ENCODE assay signal across 1 cellular context in the genomic region with DNA sequence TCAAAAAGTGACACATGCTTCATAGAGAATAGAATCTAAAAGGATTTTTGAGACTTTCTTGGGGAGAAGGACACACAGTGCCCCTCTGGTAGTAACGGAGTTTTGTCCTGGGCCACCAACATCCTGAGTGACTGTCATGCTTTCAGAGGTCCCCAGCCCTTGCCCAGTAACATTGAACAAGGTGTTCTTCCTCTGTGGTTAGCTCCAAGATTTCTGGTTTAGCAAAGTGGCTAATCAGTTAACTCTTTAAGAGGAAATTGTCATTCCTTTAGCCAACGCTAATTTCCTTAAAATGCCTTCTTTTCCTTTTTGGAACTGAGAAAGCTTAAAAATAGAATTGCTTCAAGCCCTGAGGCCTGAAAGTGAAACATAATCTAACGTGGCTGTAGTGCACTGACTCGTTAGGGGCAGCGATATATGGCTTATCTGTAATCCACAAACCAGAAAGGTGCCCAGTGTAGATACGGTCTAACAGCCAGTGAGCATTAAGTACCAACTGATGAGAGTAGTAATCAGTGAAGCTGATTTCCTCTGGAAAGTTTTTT.
A peak's percentile ranks its signal among the peaks of the same experiment; 100 is the strongest.
TF ChIP-seq lines count a peak whose summit lies in the region.

No MANE protein-coding gene starts in this region.

TF ChIP-seq in GM12878, 131 proteins besides CTCF, POLR2A, EP300 and RAD21 (continued from another document and continues in another):
- TF ChIP-seq, protein P1, sequence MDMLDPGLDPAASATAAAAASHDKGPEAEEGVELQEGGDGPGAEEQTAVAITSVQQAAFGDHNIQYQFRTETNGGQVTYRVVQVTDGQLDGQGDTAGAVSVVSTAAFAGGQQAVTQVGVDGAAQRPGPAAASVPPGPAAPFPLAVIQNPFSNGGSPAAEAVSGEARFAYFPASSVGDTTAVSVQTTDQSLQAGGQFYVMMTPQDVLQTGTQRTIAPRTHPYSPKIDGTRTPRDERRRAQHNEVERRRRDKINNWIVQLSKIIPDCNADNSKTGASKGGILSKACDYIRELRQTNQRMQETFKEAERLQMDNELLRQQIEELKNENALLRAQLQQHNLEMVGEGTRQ (IDR thresholded peaks at IDR 0.05; ENCODE audit: borderline replicate concordance, low read depth, low read length): no peak
- TF ChIP-seq MEF2A (IDR thresholded peaks at IDR 0.05; ENCODE audit: insufficient read depth, low read depth, low read length) (peak; percentile 86), ZNF207 (IDR thresholded peaks at IDR 0.05; ENCODE audit: borderline replicate concordance) (no peak), ETV6 (conservative IDR thresholded peaks at IDR 0.05 in 1 of 2, IDR thresholded peaks at IDR 0.05 in 1 of 2; ENCODE audit: borderline replicate concordance in 1 of 2, low read depth in 1 of 2) (0 out of 4 replicates have a peak, but pooled peaks of 1 of the 2 experiments have one; percentile 67), SMC3 (IDR thresholded peaks at IDR 0.05; ENCODE audit: borderline replicate concordance, low read length) (0 out of 2 replicates have a peak, but pooled peaks have one; percentile 19), BHLHE40 (IDR thresholded peaks at IDR 0.05; ENCODE audit: borderline replicate concordance in 1 of 2, low read depth in 2 of 2, low read length in 1 of 2) (0 out of 4 replicates have a peak, but pooled peaks of 1 of the 2 experiments have one; percentile 37), NR2F1 (conservative IDR thresholded peaks at IDR 0.05) (no peak), FOXK2 (IDR thresholded peaks at IDR 0.05) (no peak), RAD51 (IDR thresholded peaks at IDR 0.05) (no peak), TARDBP (IDR thresholded peaks at IDR 0.05; ENCODE audit: borderline replicate concordance) (no peak), HDAC2 (IDR thresholded peaks at IDR 0.05) (no peak), HDAC6 (IDR thresholded peaks at IDR 0.05; ENCODE audit: unreplicated experiment) (no peak), POU2F2 (IDR thresholded peaks at IDR 0.05; ENCODE audit: borderline replicate concordance, low read depth, low read length) (no peak), MEF2B (IDR thresholded peaks at IDR 0.05; ENCODE audit: partially characterized antibody, poor library complexity, severe bottlenecking) (peak; percentile 54), ASH2L (IDR thresholded peaks at IDR 0.05; ENCODE audit: borderline replicate concordance, low read depth) (peak; percentile 92; the same call in 1 of the 2 replicates), CEBPB (IDR thresholded peaks at IDR 0.05; ENCODE audit: borderline replicate concordance in 1 of 2, low read depth in 2 of 2, low read length in 2 of 2) (no peak), TCF3 (IDR thresholded peaks at IDR 0.05; ENCODE audit: borderline replicate concordance, insufficient read depth, low read depth, low read length) (no peak), RELA (IDR thresholded peaks at IDR 0.05; ENCODE audit: borderline replicate concordance, partially characterized antibody) (no peak), KAT2A (conservative IDR thresholded peaks at IDR 0.05; ENCODE audit: control insufficient read depth, low read depth, low read length) (no peak), STAT1 (conservative IDR thresholded peaks at IDR 0.05) (no peak), CREB1 (IDR thresholded peaks at IDR 0.05; ENCODE audit: low read depth) (no peak)
- TF ChIP-seq, protein P2, sequence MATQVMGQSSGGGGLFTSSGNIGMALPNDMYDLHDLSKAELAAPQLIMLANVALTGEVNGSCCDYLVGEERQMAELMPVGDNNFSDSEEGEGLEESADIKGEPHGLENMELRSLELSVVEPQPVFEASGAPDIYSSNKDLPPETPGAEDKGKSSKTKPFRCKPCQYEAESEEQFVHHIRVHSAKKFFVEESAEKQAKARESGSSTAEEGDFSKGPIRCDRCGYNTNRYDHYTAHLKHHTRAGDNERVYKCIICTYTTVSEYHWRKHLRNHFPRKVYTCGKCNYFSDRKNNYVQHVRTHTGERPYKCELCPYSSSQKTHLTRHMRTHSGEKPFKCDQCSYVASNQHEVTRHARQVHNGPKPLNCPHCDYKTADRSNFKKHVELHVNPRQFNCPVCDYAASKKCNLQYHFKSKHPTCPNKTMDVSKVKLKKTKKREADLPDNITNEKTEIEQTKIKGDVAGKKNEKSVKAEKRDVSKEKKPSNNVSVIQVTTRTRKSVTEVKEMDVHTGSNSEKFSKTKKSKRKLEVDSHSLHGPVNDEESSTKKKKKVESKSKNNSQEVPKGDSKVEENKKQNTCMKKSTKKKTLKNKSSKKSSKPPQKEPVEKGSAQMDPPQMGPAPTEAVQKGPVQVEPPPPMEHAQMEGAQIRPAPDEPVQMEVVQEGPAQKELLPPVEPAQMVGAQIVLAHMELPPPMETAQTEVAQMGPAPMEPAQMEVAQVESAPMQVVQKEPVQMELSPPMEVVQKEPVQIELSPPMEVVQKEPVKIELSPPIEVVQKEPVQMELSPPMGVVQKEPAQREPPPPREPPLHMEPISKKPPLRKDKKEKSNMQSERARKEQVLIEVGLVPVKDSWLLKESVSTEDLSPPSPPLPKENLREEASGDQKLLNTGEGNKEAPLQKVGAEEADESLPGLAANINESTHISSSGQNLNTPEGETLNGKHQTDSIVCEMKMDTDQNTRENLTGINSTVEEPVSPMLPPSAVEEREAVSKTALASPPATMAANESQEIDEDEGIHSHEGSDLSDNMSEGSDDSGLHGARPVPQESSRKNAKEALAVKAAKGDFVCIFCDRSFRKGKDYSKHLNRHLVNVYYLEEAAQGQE (IDR thresholded peaks at IDR 0.05; ENCODE audit: low read depth, low read length): no peak
- TF ChIP-seq, protein P3, sequence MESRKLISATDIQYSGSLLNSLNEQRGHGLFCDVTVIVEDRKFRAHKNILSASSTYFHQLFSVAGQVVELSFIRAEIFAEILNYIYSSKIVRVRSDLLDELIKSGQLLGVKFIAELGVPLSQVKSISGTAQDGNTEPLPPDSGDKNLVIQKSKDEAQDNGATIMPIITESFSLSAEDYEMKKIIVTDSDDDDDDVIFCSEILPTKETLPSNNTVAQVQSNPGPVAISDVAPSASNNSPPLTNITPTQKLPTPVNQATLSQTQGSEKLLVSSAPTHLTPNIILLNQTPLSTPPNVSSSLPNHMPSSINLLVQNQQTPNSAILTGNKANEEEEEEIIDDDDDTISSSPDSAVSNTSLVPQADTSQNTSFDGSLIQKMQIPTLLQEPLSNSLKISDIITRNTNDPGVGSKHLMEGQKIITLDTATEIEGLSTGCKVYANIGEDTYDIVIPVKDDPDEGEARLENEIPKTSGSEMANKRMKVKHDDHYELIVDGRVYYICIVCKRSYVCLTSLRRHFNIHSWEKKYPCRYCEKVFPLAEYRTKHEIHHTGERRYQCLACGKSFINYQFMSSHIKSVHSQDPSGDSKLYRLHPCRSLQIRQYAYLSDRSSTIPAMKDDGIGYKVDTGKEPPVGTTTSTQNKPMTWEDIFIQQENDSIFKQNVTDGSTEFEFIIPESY (IDR thresholded peaks at IDR 0.05): no peak
- TF ChIP-seq, protein P4, sequence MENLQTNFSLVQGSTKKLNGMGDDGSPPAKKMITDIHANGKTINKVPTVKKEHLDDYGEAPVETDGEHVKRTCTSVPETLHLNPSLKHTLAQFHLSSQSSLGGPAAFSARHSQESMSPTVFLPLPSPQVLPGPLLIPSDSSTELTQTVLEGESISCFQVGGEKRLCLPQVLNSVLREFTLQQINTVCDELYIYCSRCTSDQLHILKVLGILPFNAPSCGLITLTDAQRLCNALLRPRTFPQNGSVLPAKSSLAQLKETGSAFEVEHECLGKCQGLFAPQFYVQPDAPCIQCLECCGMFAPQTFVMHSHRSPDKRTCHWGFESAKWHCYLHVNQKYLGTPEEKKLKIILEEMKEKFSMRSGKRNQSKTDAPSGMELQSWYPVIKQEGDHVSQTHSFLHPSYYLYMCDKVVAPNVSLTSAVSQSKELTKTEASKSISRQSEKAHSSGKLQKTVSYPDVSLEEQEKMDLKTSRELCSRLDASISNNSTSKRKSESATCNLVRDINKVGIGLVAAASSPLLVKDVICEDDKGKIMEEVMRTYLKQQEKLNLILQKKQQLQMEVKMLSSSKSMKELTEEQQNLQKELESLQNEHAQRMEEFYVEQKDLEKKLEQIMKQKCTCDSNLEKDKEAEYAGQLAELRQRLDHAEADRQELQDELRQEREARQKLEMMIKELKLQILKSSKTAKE (IDR thresholded peaks at IDR 0.05; ENCODE audit: low read depth, poor library complexity, severe bottlenecking): no peak
- TF ChIP-seq, protein P5, sequence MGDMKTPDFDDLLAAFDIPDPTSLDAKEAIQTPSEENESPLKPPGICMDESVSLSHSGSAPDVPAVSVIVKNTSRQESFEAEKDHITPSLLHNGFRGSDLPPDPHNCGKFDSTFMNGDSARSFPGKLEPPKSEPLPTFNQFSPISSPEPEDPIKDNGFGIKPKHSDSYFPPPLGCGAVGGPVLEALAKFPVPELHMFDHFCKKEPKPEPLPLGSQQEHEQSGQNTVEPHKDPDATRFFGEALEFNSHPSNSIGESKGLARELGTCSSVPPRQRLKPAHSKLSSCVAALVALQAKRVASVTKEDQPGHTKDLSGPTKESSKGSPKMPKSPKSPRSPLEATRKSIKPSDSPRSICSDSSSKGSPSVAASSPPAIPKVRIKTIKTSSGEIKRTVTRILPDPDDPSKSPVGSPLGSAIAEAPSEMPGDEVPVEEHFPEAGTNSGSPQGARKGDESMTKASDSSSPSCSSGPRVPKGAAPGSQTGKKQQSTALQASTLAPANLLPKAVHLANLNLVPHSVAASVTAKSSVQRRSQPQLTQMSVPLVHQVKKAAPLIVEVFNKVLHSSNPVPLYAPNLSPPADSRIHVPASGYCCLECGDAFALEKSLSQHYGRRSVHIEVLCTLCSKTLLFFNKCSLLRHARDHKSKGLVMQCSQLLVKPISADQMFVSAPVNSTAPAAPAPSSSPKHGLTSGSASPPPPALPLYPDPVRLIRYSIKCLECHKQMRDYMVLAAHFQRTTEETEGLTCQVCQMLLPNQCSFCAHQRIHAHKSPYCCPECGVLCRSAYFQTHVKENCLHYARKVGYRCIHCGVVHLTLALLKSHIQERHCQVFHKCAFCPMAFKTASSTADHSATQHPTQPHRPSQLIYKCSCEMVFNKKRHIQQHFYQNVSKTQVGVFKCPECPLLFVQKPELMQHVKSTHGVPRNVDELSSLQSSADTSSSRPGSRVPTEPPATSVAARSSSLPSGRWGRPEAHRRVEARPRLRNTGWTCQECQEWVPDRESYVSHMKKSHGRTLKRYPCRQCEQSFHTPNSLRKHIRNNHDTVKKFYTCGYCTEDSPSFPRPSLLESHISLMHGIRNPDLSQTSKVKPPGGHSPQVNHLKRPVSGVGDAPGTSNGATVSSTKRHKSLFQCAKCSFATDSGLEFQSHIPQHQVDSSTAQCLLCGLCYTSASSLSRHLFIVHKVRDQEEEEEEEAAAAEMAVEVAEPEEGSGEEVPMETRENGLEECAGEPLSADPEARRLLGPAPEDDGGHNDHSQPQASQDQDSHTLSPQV (IDR thresholded peaks at IDR 0.05): no peak
- TF ChIP-seq, protein P6, sequence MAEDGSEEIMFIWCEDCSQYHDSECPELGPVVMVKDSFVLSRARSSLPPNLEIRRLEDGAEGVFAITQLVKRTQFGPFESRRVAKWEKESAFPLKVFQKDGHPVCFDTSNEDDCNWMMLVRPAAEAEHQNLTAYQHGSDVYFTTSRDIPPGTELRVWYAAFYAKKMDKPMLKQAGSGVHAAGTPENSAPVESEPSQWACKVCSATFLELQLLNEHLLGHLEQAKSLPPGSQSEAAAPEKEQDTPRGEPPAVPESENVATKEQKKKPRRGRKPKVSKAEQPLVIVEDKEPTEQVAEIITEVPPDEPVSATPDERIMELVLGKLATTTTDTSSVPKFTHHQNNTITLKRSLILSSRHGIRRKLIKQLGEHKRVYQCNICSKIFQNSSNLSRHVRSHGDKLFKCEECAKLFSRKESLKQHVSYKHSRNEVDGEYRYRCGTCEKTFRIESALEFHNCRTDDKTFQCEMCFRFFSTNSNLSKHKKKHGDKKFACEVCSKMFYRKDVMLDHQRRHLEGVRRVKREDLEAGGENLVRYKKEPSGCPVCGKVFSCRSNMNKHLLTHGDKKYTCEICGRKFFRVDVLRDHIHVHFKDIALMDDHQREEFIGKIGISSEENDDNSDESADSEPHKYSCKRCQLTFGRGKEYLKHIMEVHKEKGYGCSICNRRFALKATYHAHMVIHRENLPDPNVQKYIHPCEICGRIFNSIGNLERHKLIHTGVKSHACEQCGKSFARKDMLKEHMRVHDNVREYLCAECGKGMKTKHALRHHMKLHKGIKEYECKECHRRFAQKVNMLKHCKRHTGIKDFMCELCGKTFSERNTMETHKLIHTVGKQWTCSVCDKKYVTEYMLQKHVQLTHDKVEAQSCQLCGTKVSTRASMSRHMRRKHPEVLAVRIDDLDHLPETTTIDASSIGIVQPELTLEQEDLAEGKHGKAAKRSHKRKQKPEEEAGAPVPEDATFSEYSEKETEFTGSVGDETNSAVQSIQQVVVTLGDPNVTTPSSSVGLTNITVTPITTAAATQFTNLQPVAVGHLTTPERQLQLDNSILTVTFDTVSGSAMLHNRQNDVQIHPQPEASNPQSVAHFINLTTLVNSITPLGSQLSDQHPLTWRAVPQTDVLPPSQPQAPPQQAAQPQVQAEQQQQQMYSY (CRISPR knock-in tag; IDR thresholded peaks at IDR 0.05): no peak
- TF ChIP-seq, protein P7, sequence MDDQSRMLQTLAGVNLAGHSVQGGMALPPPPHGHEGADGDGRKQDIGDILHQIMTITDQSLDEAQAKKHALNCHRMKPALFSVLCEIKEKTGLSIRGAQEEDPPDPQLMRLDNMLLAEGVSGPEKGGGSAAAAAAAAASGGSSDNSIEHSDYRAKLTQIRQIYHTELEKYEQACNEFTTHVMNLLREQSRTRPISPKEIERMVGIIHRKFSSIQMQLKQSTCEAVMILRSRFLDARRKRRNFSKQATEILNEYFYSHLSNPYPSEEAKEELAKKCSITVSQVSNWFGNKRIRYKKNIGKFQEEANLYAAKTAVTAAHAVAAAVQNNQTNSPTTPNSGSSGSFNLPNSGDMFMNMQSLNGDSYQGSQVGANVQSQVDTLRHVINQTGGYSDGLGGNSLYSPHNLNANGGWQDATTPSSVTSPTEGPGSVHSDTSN (IDR thresholded peaks at IDR 0.05; ENCODE audit: insufficient replicate concordance, low read depth, low read length): no peak
- TF ChIP-seq, protein P8, sequence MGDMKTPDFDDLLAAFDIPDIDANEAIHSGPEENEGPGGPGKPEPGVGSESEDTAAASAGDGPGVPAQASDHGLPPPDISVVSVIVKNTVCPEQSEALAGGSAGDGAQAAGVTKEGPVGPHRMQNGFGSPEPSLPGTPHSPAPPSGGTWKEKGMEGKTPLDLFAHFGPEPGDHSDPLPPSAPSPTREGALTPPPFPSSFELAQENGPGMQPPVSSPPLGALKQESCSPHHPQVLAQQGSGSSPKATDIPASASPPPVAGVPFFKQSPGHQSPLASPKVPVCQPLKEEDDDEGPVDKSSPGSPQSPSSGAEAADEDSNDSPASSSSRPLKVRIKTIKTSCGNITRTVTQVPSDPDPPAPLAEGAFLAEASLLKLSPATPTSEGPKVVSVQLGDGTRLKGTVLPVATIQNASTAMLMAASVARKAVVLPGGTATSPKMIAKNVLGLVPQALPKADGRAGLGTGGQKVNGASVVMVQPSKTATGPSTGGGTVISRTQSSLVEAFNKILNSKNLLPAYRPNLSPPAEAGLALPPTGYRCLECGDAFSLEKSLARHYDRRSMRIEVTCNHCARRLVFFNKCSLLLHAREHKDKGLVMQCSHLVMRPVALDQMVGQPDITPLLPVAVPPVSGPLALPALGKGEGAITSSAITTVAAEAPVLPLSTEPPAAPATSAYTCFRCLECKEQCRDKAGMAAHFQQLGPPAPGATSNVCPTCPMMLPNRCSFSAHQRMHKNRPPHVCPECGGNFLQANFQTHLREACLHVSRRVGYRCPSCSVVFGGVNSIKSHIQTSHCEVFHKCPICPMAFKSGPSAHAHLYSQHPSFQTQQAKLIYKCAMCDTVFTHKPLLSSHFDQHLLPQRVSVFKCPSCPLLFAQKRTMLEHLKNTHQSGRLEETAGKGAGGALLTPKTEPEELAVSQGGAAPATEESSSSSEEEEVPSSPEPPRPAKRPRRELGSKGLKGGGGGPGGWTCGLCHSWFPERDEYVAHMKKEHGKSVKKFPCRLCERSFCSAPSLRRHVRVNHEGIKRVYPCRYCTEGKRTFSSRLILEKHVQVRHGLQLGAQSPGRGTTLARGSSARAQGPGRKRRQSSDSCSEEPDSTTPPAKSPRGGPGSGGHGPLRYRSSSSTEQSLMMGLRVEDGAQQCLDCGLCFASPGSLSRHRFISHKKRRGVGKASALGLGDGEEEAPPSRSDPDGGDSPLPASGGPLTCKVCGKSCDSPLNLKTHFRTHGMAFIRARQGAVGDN (IDR thresholded peaks at IDR 0.05): 0 out of 2 replicates have a peak, but pooled peaks have one; percentile 29
